9 cellular contexts compared by ENCODE assay signal in genomic region chr1:17661546-17662157, GRCh38.
A peak's percentile ranks its signal among the peaks of the same experiment; 100 is the strongest.
DNase-seq lines count a peak whose midpoint lies in the region; ATAC-seq and TF ChIP-seq lines count a peak whose summit lies in the region.
"Had no signal": no experiment of that assay in that cellular context is flagged by ENCODE, and none has a peak within 500 bp of the region (broad histone marks: within the 10 kb centered on the region; RNA-seq: fewer than 3 reads in every experiment).

No MANE protein-coding gene starts in this region.

- H3K27ac Mint-ChIP-seq in immature natural killer cell: no peak overlapping the region
- H3K27ac Mint-ChIP-seq: activated naive CD4-positive, alpha-beta T cell treated with anti-CD3 and anti-CD28 coated beads, Interleukin-2, amount 50 U/mL, for 24 hours had no signal

- DNase-seq in HUDEP-2 (lab: John Stamatoyannopoulos, UW; ENCODE audit: unreplicated experiment in 76 of 76): peak in 52 of 76 experiments; percentile 1 to 67 (median 28)
- peak in 4 of 5 experiments; percentile 16 to 34 (median 23) for DNase-seq in T-helper 2 cell
- peak; percentile 60 to 66 (median 64) for DNase-seq in body of pancreas
- DNase-seq in immature natural killer cell: peak; percentile 2 to 12 (median 9)
- peak; percentile 33 to 49 for DNase-seq in stimulated activated CD4-positive, alpha-beta T cell treated with anti-CD3 and anti-CD28 coated beads, Interleukin-15, amount 100 ng/mL, for 48 hours (ENCODE audit: low read depth in 2 of 2)

- no peaks in the 10 kb centered on the region for H3K9me2 ChIP-seq in DOHH2 (replicated peaks; ENCODE audit: control insufficient read depth, low read length)

- 67 to 97% methylated on average over 6 to 15 of the region's 15 CpGs for WGBS in body of pancreas, 2 donors

- TF ChIP-seq CTCF in DOHH2 (IDR thresholded peaks at IDR 0.05; ENCODE audit: low read depth, low read length, poor library complexity, severe bottlenecking) (peak; percentile 92), body of pancreas (IDR thresholded peaks at IDR 0.05) (peak; percentile 45 to 69 (median 68))

- no peaks in the 10 kb centered on the region for H3K9me3 Mint-ChIP-seq in immature natural killer cell
- H3K9me3 Mint-ChIP-seq: activated naive CD4-positive, alpha-beta T cell treated with anti-CD3 and anti-CD28 coated beads, Interleukin-2, amount 50 U/mL, for 24 hours had no signal

- H3K4me1 ChIP-seq in DOHH2 (ENCODE audit: control insufficient read depth, low read length) (no peaks in the 10 kb centered on the region), body of pancreas (peaks cover 11% of the 10 kb centered on the region)

- H3K27me3 ChIP-seq in DOHH2 (ENCODE audit: control insufficient read depth, low read length): no peaks in the 10 kb centered on the region
- no peaks in the 10 kb centered on the region for H3K27me3 ChIP-seq in body of pancreas

- no peak for TF ChIP-seq POLR2A in body of pancreas (IDR thresholded peaks at IDR 0.05)

- H3K27me3 Mint-ChIP-seq in immature natural killer cell (ENCODE audit: low read depth in 3 of 3): peaks cover 0 to 1% (median 0%) of the 10 kb centered on the region in 3 donors
- H3K27me3 Mint-ChIP-seq: activated naive CD4-positive, alpha-beta T cell treated with anti-CD3 and anti-CD28 coated beads, Interleukin-2, amount 50 U/mL, for 24 hours had no signal

- H3K4me3 ChIP-seq in DOHH2 (ENCODE audit: low read length): no peak overlapping the region
- H3K4me3 ChIP-seq in body of pancreas: no peak overlapping the region

- no peaks in the 10 kb centered on the region for H3K79me2 ChIP-seq in DOHH2 (ENCODE audit: control insufficient read depth, low read length)

- H3K27ac ChIP-seq in DOHH2 (ENCODE audit: low read depth, low read length) (no peak overlapping the region), body of pancreas (no peak overlapping the region)

- H3K9me3 ChIP-seq in DOHH2 (ENCODE audit: control insufficient read depth, insufficient read depth, low read length): no peaks in the 10 kb centered on the region
- H3K9me3 ChIP-seq in body of pancreas: no peaks in the 10 kb centered on the region

- H3K4me1 Mint-ChIP-seq in immature natural killer cell: no peaks in the 10 kb centered on the region
- H3K4me1 Mint-ChIP-seq: activated naive CD4-positive, alpha-beta T cell treated with anti-CD3 and anti-CD28 coated beads, Interleukin-2, amount 50 U/mL, for 24 hours had no signal

- intact Hi-C loops in body of pancreas (cut with DNase I): no loop called here

- no peak overlapping the region for H3K4me2 ChIP-seq in DOHH2 (ENCODE audit: low read length)

- ATAC-seq in body of pancreas: peak; percentile 51
- no peak for ATAC-seq in GM19351 (IDR thresholded peaks at IDR 0.05; ENCODE audit: unreplicated experiment)
- ATAC-seq in HG02870 (IDR thresholded peaks at IDR 0.05; ENCODE audit: unreplicated experiment): no peak

- H3K36me3 Mint-ChIP-seq in immature natural killer cell: no peaks in the 10 kb centered on the region
- H3K36me3 Mint-ChIP-seq: activated naive CD4-positive, alpha-beta T cell treated with anti-CD3 and anti-CD28 coated beads, Interleukin-2, amount 50 U/mL, for 24 hours had no signal

- no peaks in the 10 kb centered on the region for H3K36me3 ChIP-seq in DOHH2 (ENCODE audit: control insufficient read depth, low read length)
- peaks cover 6 to 34% of the 10 kb centered on the region in 2 donors for H3K36me3 ChIP-seq in body of pancreas (replicated peaks in 1 of 2; ENCODE audit: insufficient read depth in 1 of 2, low read depth in 2 of 2)

- no peak overlapping the region for H3K4me3 Mint-ChIP-seq in immature natural killer cell
- H3K4me3 Mint-ChIP-seq: activated naive CD4-positive, alpha-beta T cell treated with anti-CD3 and anti-CD28 coated beads, Interleukin-2, amount 50 U/mL, for 24 hours had no signal

- H4K20me1 ChIP-seq in DOHH2 (ENCODE audit: control insufficient read depth, insufficient read depth, low read depth, low read length): no peaks in the 10 kb centered on the region

- no peaks in the 10 kb centered on the region for H3F3A ChIP-seq in DOHH2 (ENCODE audit: control insufficient read depth, insufficient read depth)

Comparison
In these comparisons a context has a peak if more than half of its experiments do, and no peak if none do; other contexts are left out.
1. DNase-seq: peak in every context shown above with its lines; median percentile 64 in body of pancreas; 41 in stimulated activated CD4-positive, alpha-beta T cell treated with anti-CD3 and anti-CD28 coated beads, Interleukin-15, amount 100 ng/mL, for 48 hours; 28 in HUDEP-2; 23 in T-helper 2 cell; 9 in immature natural killer cell.